In the genomic region with DNA sequence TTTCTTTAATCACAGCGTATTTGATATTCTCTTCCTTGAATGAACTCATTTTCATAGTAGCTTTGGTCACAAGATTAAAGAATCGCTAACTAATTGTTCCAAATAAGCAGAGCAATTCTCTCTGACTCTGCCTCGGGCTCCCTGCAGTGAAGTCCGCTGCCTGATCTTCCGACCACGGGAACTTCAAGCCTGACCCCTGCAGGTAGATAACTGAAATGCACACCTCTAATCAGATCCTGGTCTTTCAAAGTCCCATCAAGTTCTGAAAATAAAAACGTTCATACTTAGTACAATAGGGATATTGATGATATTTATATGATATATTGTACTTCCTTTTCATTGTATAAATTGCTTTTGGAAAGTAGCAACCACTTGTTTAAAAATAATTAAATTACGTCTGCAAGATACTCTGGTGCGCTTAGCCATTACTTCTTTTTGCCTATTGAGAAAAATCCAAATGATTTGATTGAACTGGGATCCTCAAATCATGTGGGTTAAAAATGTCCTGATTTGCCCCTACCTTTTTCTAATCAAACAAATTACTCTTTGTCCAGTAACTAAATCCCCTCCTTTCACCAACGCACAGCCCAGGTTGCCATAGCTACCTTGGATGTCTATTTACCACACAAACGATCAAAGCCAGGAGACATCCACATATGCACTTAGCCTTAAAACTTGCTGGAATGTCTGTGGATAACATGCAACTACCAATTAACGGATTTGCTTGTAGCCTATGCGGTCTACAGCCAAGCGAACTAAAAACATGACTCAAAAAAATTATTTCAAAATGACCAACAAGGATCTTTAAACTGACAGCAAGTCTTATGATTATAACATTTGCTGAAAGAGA, we compare ENCODE assay signal across 9 cellular contexts. TPM values are rescaled to one million over a fixed set of nuclear protein-coding genes. Genes with fewer than 3 reads are reported as not detected.
A peak's percentile ranks its signal among the peaks of the same experiment; 100 is the strongest.
DNase-seq lines count a peak whose midpoint lies in the region; ATAC-seq, FAIRE-seq and TF ChIP-seq lines count a peak whose summit lies in the region.
"Had no signal": no experiment of that assay in that cellular context is flagged by ENCODE, and none has a peak within 500 bp of the region (broad histone marks: within the 10 kb centered on the region; RNA-seq: fewer than 3 reads in every experiment).

No MANE protein-coding gene starts in this region.

- intact Hi-C loops in HepG2 (cut with micrococcal nuclease; ENCODE audit: unreplicated experiment) (no loop called here), left colon (cut with DNase I, micrococcal nuclease) (loop anchor here in 1 of 2 donors (10.0 kb wide), 1 partner anchor 431 kb away; no protein-coding TSS in a partner anchor)

- WGBS in liver: 36% methylated on average over 14 of the region's 14 CpGs
- no CpG with 5 or more reads among the region's 14 CpGs for WGBS in HepG2 (ENCODE audit: low lambda C conversion rate)
- 35 to 38% methylated on average over 14 of the region's 14 CpGs for WGBS in upper lobe of left lung, 2 donors

- TF ChIP-seq CTCF in liver (IDR thresholded peaks at IDR 0.05; ENCODE audit: low read depth, low read length, missing input control) (peak; percentile 63), HepG2 (CRISPR knock-in tag; IDR thresholded peaks at IDR 0.05) (no peak), cardiac fibroblast (IDR thresholded peaks at IDR 0.05; ENCODE audit: low read depth, low read length) (peak; percentile 59), upper lobe of left lung (IDR thresholded peaks at IDR 0.05) (peak in 5 of 6 experiments; percentile 32 to 58 (median 48))

- TF ChIP-seq RAD21 in liver (IDR thresholded peaks at IDR 0.05) (peak; percentile 80 to 86), HepG2 (CRISPR knock-in tag; IDR thresholded peaks at IDR 0.05) (no peak)

- H3K27me3 ChIP-seq in liver (ENCODE audit: control insufficient read depth in 4 of 4, insufficient read depth in 4 of 4, low read length in 3 of 4): no peaks in the 10 kb centered on the region
- no peaks in the 10 kb centered on the region for H3K27me3 ChIP-seq in HepG2 (ENCODE audit: control insufficient read depth in 1 of 2, insufficient read depth in 2 of 2, low read length in 2 of 2)
- H3K27me3 ChIP-seq in upper lobe of left lung: peaks cover 0 to 7% (median 0%) of the 10 kb centered on the region in 4 donors

- H4K20me1 ChIP-seq in HepG2 (ENCODE audit: insufficient read depth, low read length): no peaks in the 10 kb centered on the region

- no peak for TF ChIP-seq EP300 in HepG2 (IDR thresholded peaks at IDR 0.05; ENCODE audit: low read depth in 2 of 2, low read length in 2 of 2)
- no peak for TF ChIP-seq EP300 in HepG2 (CRISPR knock-in tag; IDR thresholded peaks at IDR 0.05; ENCODE audit: borderline replicate concordance)
- TF ChIP-seq EP300 in upper lobe of left lung (IDR thresholded peaks at IDR 0.05): no peak

- ATAC-seq in HepG2: no peak
- peak; percentile 74 for ATAC-seq in HG02870 (IDR thresholded peaks at IDR 0.05; ENCODE audit: unreplicated experiment)
- peak; percentile 40 for ATAC-seq in left colon
- peak in 1 of 2 donors; percentile 69 for ATAC-seq in upper lobe of left lung (ENCODE audit: low FRiP score in 2 of 2)
- ATAC-seq in GM19397 (IDR thresholded peaks at IDR 0.05; ENCODE audit: unreplicated experiment): no peak

- H3K27ac ChIP-seq in liver (ENCODE audit: low read depth in 1 of 2, low read length in 2 of 2) (peak overlapping the region; percentile 25 to 47), HepG2 (ENCODE audit: extremely low read length, insufficient read depth, low read length) (no peak overlapping the region), upper lobe of left lung (no peak overlapping the region)

- FAIRE-seq in HepG2 (lab: Jason Lieb, UNC): no peak
- FAIRE-seq: GM18507 had no signal

- POLR2A ChIA-PET in HepG2 (lab: Yijun Ruan, JAX): no interaction called here

- peak overlapping the region in 1 of 3 donors; percentile 33 for H3K4me3 ChIP-seq in liver (ENCODE audit: low read depth in 1 of 3, low read length in 3 of 3)
- no peak overlapping the region for H3K4me3 ChIP-seq in HepG2 (replicated peaks in 1 of 3; ENCODE audit: insufficient read depth in 1 of 3, low read depth in 2 of 3, low read length in 3 of 3)
- no peak overlapping the region for H3K4me3 ChIP-seq in cardiac fibroblast (replicated peaks in 1 of 2; ENCODE audit: low read depth in 2 of 2, low read length in 2 of 2)
- peak overlapping the region in 1 of 4 donors; percentile 8 for H3K4me3 ChIP-seq in upper lobe of left lung

- CTCF ChIA-PET in HepG2 (lab: Yijun Ruan, JAX; ENCODE audit: low intra/inter-chr PET ratio, low total read pairs): no interaction called here

- H3K9ac ChIP-seq in liver (ENCODE audit: low read depth in 1 of 2, low read length in 2 of 2) (peak overlapping the region in 1 of 2 donors; percentile 56), HepG2 (ENCODE audit: insufficient read depth, low read depth, low read length) (no peak overlapping the region)

- BruUV-seq in HepG2 (replicated peaks; lab: Mats Ljungman, UMichigan): no TSS peak

- no peaks in the 10 kb centered on the region for H3K79me2 ChIP-seq in HepG2 (ENCODE audit: insufficient read depth, low read length)

- TF ChIP-seq POLR2A in HepG2 (IDR thresholded peaks at IDR 0.05; ENCODE audit: insufficient read depth in 1 of 2, low read depth in 2 of 2, low read length in 2 of 2): no peak
- no peak for TF ChIP-seq POLR2A in upper lobe of left lung (IDR thresholded peaks at IDR 0.05)

- no peaks in the 10 kb centered on the region for H3K9me3 ChIP-seq in liver (ENCODE audit: control insufficient read depth in 4 of 4, low read length in 3 of 4)
- H3K9me3 ChIP-seq in HepG2 (ENCODE audit: low read length): no peaks in the 10 kb centered on the region
- H3K9me3 ChIP-seq in upper lobe of left lung: no peaks in the 10 kb centered on the region

- no peak overlapping the region for H2AFZ ChIP-seq in HepG2 (ENCODE audit: low read length)

- DNase-seq in HepG2 (ENCODE audit: low spot score): no peak
- peak; percentile 13 for DNase-seq in NCI-H510A (lab: John Stamatoyannopoulos, UW)
- peak; percentile 68 to 76 for DNase-seq in cardiac fibroblast (ENCODE audit: low read depth in 2 of 2)
- DNase-seq in left colon: peak in 1 of 2 donors; percentile 44
- peak in 1 of 2 donors; percentile 52 for DNase-seq in upper lobe of left lung

- H3K4me1 ChIP-seq in liver (ENCODE audit: control insufficient read depth in 4 of 4, insufficient read depth in 4 of 4, low read length in 3 of 4) (peaks cover 2 to 15% (median 12%) of the 10 kb centered on the region in 4 donors), HepG2 (ENCODE audit: insufficient read depth, low read length) (no peaks in the 10 kb centered on the region), upper lobe of left lung (peaks cover 0 to 2% (median 0%) of the 10 kb centered on the region in 4 donors)

- in situ Hi-C loops in HepG2 (cut with HindIII; ENCODE audit: extremely low pct_ligation_motif_present, low pct_unique_long_range_greater_than_20kb): no loop called here

- H3K36me3 ChIP-seq in liver (ENCODE audit: control insufficient read depth in 4 of 4, insufficient read depth in 3 of 4, low read depth in 1 of 4, low read length in 3 of 4): no peaks in the 10 kb centered on the region
- no peaks in the 10 kb centered on the region for H3K36me3 ChIP-seq in HepG2 (replicated peaks in 1 of 2; ENCODE audit: control insufficient read depth in 1 of 2, insufficient read depth in 2 of 2, low read length in 2 of 2)
- H3K36me3 ChIP-seq in upper lobe of left lung: no peaks in the 10 kb centered on the region

- H3K4me2 ChIP-seq in HepG2 (ENCODE audit: low read depth, low read length): no peak overlapping the region

TF ChIP-seq in liver, 16 proteins besides CTCF, POLR2A, EP300 and RAD21 (continues in another document):
- TF ChIP-seq, protein P1, sequence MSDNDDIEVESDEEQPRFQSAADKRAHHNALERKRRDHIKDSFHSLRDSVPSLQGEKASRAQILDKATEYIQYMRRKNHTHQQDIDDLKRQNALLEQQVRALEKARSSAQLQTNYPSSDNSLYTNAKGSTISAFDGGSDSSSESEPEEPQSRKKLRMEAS (IDR thresholded peaks at IDR 0.05): no peak
- TF ChIP-seq FOXA2 (IDR thresholded peaks at IDR 0.05) (no peak), YY1 (IDR thresholded peaks at IDR 0.05) (no peak), HNF4A (conservative IDR thresholded peaks at IDR 0.05) (peak in 1 of 2 donors; percentile 16), NR2F2 (IDR thresholded peaks at IDR 0.05) (peak; percentile 35)

TF ChIP-seq in HepG2, 621 proteins besides CTCF, POLR2A, EP300 and RAD21 (continues in another document):
- TF ChIP-seq MBNL3 (CRISPR knock-in tag; conservative IDR thresholded peaks at IDR 0.05) (no peak), EED (CRISPR knock-in tag; IDR thresholded peaks at IDR 0.05) (no peak)

RNA-seq across cellular contexts. Expression of a gene that starts 4.2 kb away (rescaled TPM):
- 1 to 10 TPM; 4.0 to 7.9 TPM for total RNA-seq in liver
- 1 to 10 TPM; 1.8 to 4.4 TPM for polyA plus RNA-seq in liver
- 0.86 and 1.2 TPM in 2 replicates for total RNA-seq in HepG2 (2016; rRNA removed; fragmentation: Illumina TruSeq; extraction: Trizol)
- total RNA-seq in HepG2 (2016; cell fraction: cytosol; rRNA removed; fragmentation: Illumina TruSeq; extraction: Trizol; ENCODE audit: low read depth): 1.5 TPM in 2 replicates
- 1.00 and 1.2 TPM in 2 replicates for total RNA-seq in HepG2 (2016; cell fraction: insoluble cytoplasmic fraction; rRNA removed; fragmentation: Illumina TruSeq; extraction: Trizol)
- total RNA-seq in HepG2 (2016; cell fraction: membrane; rRNA removed; fragmentation: Illumina TruSeq; extraction: Trizol): 1.4 and 1.7 TPM in 2 replicates
- 1.4 TPM in 2 replicates for total RNA-seq in HepG2 (2016; cell fraction: nucleus; rRNA removed; fragmentation: Illumina TruSeq; extraction: Trizol)
- 1.1 and 1.2 TPM in 2 replicates for polyA plus RNA-seq in HepG2 (2011; rRNA removed)
- polyA plus RNA-seq in HepG2 (2011; cell fraction: cytosol; rRNA removed): 0.85 and 1.0 TPM in 2 replicates
- 2.2 and 2.4 TPM in 2 replicates for polyA plus RNA-seq in HepG2 (2011; cell fraction: nucleus; rRNA removed)
- polyA plus RNA-seq in HepG2 (2012): 1.1 and 1.6 TPM in 2 replicates
- polyA plus RNA-seq in HepG2 (2016; cell fraction: cytosol; fragmentation: Illumina TruSeq; extraction: Trizol; ENCODE audit: low read depth): 0.11 and 0.16 TPM in 2 replicates
- polyA plus RNA-seq in HepG2 (2016; cell fraction: insoluble cytoplasmic fraction; fragmentation: Illumina TruSeq; extraction: Trizol; ENCODE audit: low read depth): 0.65 and 0.91 TPM in 2 replicates
- polyA plus RNA-seq in HepG2 (2016; cell fraction: membrane; fragmentation: Illumina TruSeq; extraction: Trizol; ENCODE audit: low read depth): 0.37 and 0.44 TPM in 2 replicates
- polyA plus RNA-seq in HepG2 (2016; cell fraction: nucleus; fragmentation: Illumina TruSeq; extraction: Trizol; ENCODE audit: insufficient read depth, low read depth): 1.5 and 2.3 TPM in 2 replicates
- 9.5 and 48.9 TPM in 2 replicates for polyA minus RNA-seq in HepG2 (2011; rRNA and poly(A)+ RNA removed; ENCODE audit: low replicate concordance)
- 1.5 and 1.6 TPM in 2 replicates for polyA minus RNA-seq in HepG2 (2011; cell fraction: cytosol; rRNA and poly(A)+ RNA removed)
- polyA minus RNA-seq in HepG2 (2011; cell fraction: nucleus; rRNA and poly(A)+ RNA removed): 2.5 and 2.6 TPM in 2 replicates
- 10 to 100 TPM; 38.5 to 40.1 TPM for total RNA-seq in left colon
- total RNA-seq in upper lobe of left lung: 10 to 100 TPM; 17.2 to 36.7 (median 25.6) TPM

Comparison
In these comparisons a context has a peak if more than half of its experiments do, and no peak if none do; other contexts are left out.
1. H3K27ac ChIP-seq: peak in liver (2 of 2); none in HepG2 (single experiment) and upper lobe of left lung (0 of 4).
2. ATAC-seq: peak in HG02870 (single experiment) and left colon (single experiment); none in HepG2 (single experiment) and GM19397 (single experiment).